1 cellular context compared by ENCODE assay signal in the genomic region with DNA sequence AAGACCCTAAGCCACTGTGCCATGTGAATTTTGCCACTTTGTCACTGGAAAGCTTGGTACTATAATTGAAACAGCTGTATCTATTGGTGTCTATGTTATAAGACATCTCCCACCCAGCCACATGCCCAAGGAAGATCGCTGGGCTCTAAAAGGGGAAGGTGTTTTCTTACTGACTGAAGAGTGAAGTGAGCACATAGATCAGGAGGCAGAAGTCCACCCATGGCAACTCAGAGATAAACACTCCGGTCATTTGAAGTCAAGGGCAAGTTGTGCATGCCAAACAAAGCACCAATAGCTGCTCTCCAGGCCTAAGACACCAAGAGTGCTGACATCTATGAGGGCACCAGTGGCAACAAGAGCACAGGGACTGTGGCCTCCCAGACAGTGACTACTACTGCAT.
TF ChIP-seq lines count a peak whose summit lies in the region.

No MANE protein-coding gene starts in this region.

TF ChIP-seq in IMR-90, 13 proteins besides CTCF, POLR2A, EP300 and RAD21 (continued from another document):
- no peak for TF ChIP-seq MAZ (IDR thresholded peaks at IDR 0.05; ENCODE audit: borderline replicate concordance, low read depth, low read length)
- no peak for TF ChIP-seq MAFK (IDR thresholded peaks at IDR 0.05; ENCODE audit: low read depth, low read length)
- no peak for TF ChIP-seq FOS (IDR thresholded peaks at IDR 0.05; ENCODE audit: low read depth, low read length)
- TF ChIP-seq MXI1 (IDR thresholded peaks at IDR 0.05; ENCODE audit: borderline replicate concordance, low read depth, low read length): no peak
- no peak for TF ChIP-seq RFX5 (IDR thresholded peaks at IDR 0.05; ENCODE audit: low read depth, low read length)
